Comparison of ENCODE assay signal across 15 cellular contexts in the genomic region with DNA sequence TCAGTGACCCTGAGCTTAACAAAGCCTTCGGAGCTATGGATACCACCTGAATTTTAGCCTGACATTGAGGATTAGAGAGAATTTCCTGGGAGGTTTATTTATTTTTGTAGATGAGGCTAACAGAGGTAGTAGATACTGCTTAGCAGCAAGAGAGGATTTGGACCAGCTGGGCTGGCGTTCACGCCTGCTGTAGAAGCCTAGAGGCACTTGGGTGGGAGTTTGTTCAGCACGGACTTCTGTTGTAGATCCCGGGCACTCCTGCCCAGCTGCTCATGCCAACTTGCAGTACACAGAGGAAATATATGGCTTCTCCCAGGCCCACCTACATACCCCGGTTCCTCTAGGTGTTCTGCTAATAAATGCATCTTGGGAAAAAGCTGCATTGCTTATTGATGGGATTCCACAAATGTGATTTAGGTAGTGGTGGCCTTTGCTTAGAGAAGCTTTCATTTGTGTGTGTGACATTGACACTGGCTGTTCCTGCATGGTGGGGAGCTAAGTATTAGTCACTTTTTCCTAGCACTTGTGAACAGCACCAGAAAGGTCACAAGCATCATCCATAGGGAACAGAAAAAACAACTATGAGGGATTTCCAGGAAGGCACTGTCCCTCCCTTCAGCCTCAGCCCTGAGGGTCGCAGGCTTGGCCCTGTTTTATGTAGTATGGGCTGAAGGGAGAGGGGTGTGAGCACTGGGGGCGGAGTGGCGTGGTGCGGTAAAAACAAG.
"Had no signal": no experiment of that assay in that cellular context is flagged by ENCODE, and none has a peak within 500 bp of the region (broad histone marks: within the 10 kb centered on the region; RNA-seq: fewer than 3 reads in every experiment).

No MANE protein-coding gene starts in this region.

- H3K4me3 ChIP-seq: left lung, SK-N-MC had no signal

- H3K27ac ChIP-seq: left lung, neutrophil, SK-N-MC had no signal

- DNase-seq: activated CD8-positive, alpha-beta memory T cell treated with anti-CD3 and anti-CD28 coated beads, Interleukin-2, amount 10 ng/mL, durations not matched to agents 7 days and 5 days; activated T-cell treated with anti-CD3 and anti-CD28 coated beads, Interleukin-2, amount 50 U/mL, for 1 hour; cerebellar nuclear complex; hippocampal formation; left lung; mesenchymal stem cell; natural killer cell; right cardiac atrium; small intestine; stimulated activated CD4-positive, alpha-beta T cell treated with anti-CD3 and anti-CD28 coated beads, Interleukin-4, amount 100 ng/mL, for 4 hours; T-helper 9 cell had no signal

- H3K36me3 Mint-ChIP-seq: activated CD8-positive, alpha-beta memory T cell treated with anti-CD3 and anti-CD28 coated beads, Interleukin-2, amount 10 ng/mL, durations not matched to agents 7 days and 5 days; activated naive CD4-positive, alpha-beta T cell treated with anti-CD3 and anti-CD28 coated beads, Interleukin-2, amount 50 U/mL, for 24 hours; natural killer cell had no signal

- H3K9me3 Mint-ChIP-seq: activated naive CD4-positive, alpha-beta T cell treated with anti-CD3 and anti-CD28 coated beads, Interleukin-2, amount 50 U/mL, for 24 hours; natural killer cell had no signal

- H3K4me3 Mint-ChIP-seq: activated CD8-positive, alpha-beta memory T cell treated with anti-CD3 and anti-CD28 coated beads, Interleukin-2, amount 10 ng/mL, durations not matched to agents 7 days and 5 days; activated naive CD4-positive, alpha-beta T cell treated with anti-CD3 and anti-CD28 coated beads, Interleukin-2, amount 50 U/mL, for 24 hours; natural killer cell had no signal

- H3K4me1 Mint-ChIP-seq: activated naive CD4-positive, alpha-beta T cell treated with anti-CD3 and anti-CD28 coated beads, Interleukin-2, amount 50 U/mL, for 24 hours; natural killer cell had no signal

- H3K27me3 ChIP-seq: left lung, neutrophil had no signal

- H3K9me3 ChIP-seq: left lung, neutrophil had no signal

- H3K27ac Mint-ChIP-seq: activated CD8-positive, alpha-beta memory T cell treated with anti-CD3 and anti-CD28 coated beads, Interleukin-2, amount 10 ng/mL, durations not matched to agents 7 days and 5 days; activated naive CD4-positive, alpha-beta T cell treated with anti-CD3 and anti-CD28 coated beads, Interleukin-2, amount 50 U/mL, for 24 hours; natural killer cell had no signal

- ATAC-seq: activated CD8-positive, alpha-beta memory T cell treated with anti-CD3 and anti-CD28 coated beads, Interleukin-2, amount 10 ng/mL, durations not matched to agents 7 days and 5 days; esophagus mucosa; natural killer cell had no signal
